Comparison of ENCODE assay signal across 25 cellular contexts in the genomic region with DNA sequence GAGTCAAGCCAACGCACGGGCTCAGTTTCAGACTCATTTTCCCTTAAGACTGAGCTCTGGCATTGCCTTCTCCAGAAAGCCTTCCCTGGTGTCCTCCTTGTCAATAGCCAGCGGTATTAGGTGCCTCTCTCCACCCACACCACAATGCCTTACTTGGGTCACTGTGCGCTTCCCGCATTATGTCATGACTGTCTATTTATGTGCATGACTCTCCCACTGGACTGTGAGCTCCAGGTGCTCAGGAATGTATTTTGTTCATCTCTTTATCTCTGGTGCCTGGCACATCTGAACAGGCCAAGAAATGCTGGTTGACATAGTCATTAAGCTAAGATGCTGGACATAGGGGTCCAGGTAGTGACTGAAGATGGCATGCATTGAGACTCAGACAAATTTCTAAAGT. TPM values are rescaled to one million over a fixed set of nuclear protein-coding genes. Genes with fewer than 3 reads are reported as not detected.
"Had no signal": no experiment of that assay in that cellular context is flagged by ENCODE, and none has a peak within 500 bp of the region (broad histone marks: within the 10 kb centered on the region; RNA-seq: fewer than 3 reads in every experiment).

No MANE protein-coding gene starts in this region.

- H3K4me3 Mint-ChIP-seq: activated CD4-positive, alpha-beta memory T cell treated with anti-CD3 and anti-CD28 coated beads, Interleukin-2, amount 10 ng/mL, durations not matched to agents 7 days and 5 days; activated naive CD4-positive, alpha-beta T cell treated with anti-CD3 and anti-CD28 coated beads for 36 hours; activated naive CD8-positive, alpha-beta T cell treated with anti-CD3 and anti-CD28 coated beads, Interleukin-2, amount 10 ng/mL, durations not matched to agents 7 days and 5 days; activated T-cell treated with anti-CD3 and anti-CD28 coated beads, Interleukin-2, amount 50 U/mL, for 72 hours; effector memory CD8-positive, alpha-beta T cell; naive thymus-derived CD8-positive, alpha-beta T cell; neural progenitor cell; stimulated activated effector memory CD8-positive, alpha-beta T cell treated with anti-CD3 and anti-CD28 coated beads, Interleukin-12 subunit alpha, Interleukin-12 subunit beta, amount 100 ng/mL, for 72 hours had no signal

- DNase-seq: activated CD4-positive, alpha-beta memory T cell treated with anti-CD3 and anti-CD28 coated beads, Interleukin-2, amount 10 ng/mL, durations not matched to agents 7 days and 5 days; activated CD4-positive, alpha-beta T cell treated with anti-CD3 and anti-CD28 coated beads for 48 hours; activated effector memory CD4-positive, alpha-beta T cell treated with Interleukin-2 at 50 U/mL for 16 hours; activated naive CD4-positive, alpha-beta T cell treated with anti-CD3 and anti-CD28 coated beads for 36 hours; activated naive CD8-positive, alpha-beta T cell treated with anti-CD3 and anti-CD28 coated beads, Interleukin-2, amount 10 ng/mL, durations not matched to agents 7 days and 5 days; activated T-cell treated with anti-CD3 and anti-CD28 coated beads, Interleukin-2, amount 50 U/mL, for 72 hours; amniotic stem cell; body of pancreas; effector memory CD8-positive, alpha-beta T cell; heart right ventricle; lower lobe of right lung; mesendoderm; naive thymus-derived CD8-positive, alpha-beta T cell; stimulated activated CD4-positive, alpha-beta T cell treated with anti-CD3 and anti-CD28 coated beads, Interleukin-2, amount 100 ng/mL, for 24 hours; stomach; testis had no signal

- H3K4me3 ChIP-seq: body of pancreas, cardiac muscle cell, heart right ventricle, lower lobe of right lung, neural progenitor cell, prostate gland, right atrium auricular region, skin epidermis, stomach, testis had no signal

- H3K27me3 Mint-ChIP-seq: activated CD4-positive, alpha-beta memory T cell treated with anti-CD3 and anti-CD28 coated beads, Interleukin-2, amount 10 ng/mL, durations not matched to agents 7 days and 5 days had no signal

- H3K9me3 Mint-ChIP-seq: activated CD4-positive, alpha-beta memory T cell treated with anti-CD3 and anti-CD28 coated beads, Interleukin-2, amount 10 ng/mL, durations not matched to agents 7 days and 5 days; activated naive CD4-positive, alpha-beta T cell treated with anti-CD3 and anti-CD28 coated beads for 36 hours; activated naive CD8-positive, alpha-beta T cell treated with anti-CD3 and anti-CD28 coated beads, Interleukin-2, amount 10 ng/mL, durations not matched to agents 7 days and 5 days; activated T-cell treated with anti-CD3 and anti-CD28 coated beads, Interleukin-2, amount 50 U/mL, for 72 hours; effector memory CD8-positive, alpha-beta T cell; naive thymus-derived CD8-positive, alpha-beta T cell; neural progenitor cell; stimulated activated effector memory CD8-positive, alpha-beta T cell treated with anti-CD3 and anti-CD28 coated beads, Interleukin-12 subunit alpha, Interleukin-12 subunit beta, amount 100 ng/mL, for 72 hours had no signal

- H3K4me1 ChIP-seq: body of pancreas, neural progenitor cell, prostate gland had no signal

- H3K36me3 ChIP-seq: cardiac muscle cell, heart right ventricle, lower lobe of right lung, neural progenitor cell, prostate gland, right atrium auricular region, stomach had no signal

- H3K9me3 ChIP-seq: body of pancreas, heart right ventricle, lower lobe of right lung, prostate gland, right atrium auricular region, stomach, testis had no signal

- H3K27ac ChIP-seq: body of pancreas, cardiac muscle cell, lower lobe of right lung, neural progenitor cell, prostate gland, right atrium auricular region, skin epidermis, testis had no signal

- H3K4me1 Mint-ChIP-seq: activated CD4-positive, alpha-beta memory T cell treated with anti-CD3 and anti-CD28 coated beads, Interleukin-2, amount 10 ng/mL, durations not matched to agents 7 days and 5 days; activated naive CD8-positive, alpha-beta T cell treated with anti-CD3 and anti-CD28 coated beads, Interleukin-2, amount 10 ng/mL, durations not matched to agents 7 days and 5 days; naive thymus-derived CD8-positive, alpha-beta T cell; neural progenitor cell; stimulated activated effector memory CD8-positive, alpha-beta T cell treated with anti-CD3 and anti-CD28 coated beads, Interleukin-12 subunit alpha, Interleukin-12 subunit beta, amount 100 ng/mL, for 72 hours had no signal

- H3K27ac Mint-ChIP-seq: activated CD4-positive, alpha-beta memory T cell treated with anti-CD3 and anti-CD28 coated beads, Interleukin-2, amount 10 ng/mL, durations not matched to agents 7 days and 5 days; activated naive CD4-positive, alpha-beta T cell treated with anti-CD3 and anti-CD28 coated beads for 36 hours; activated naive CD8-positive, alpha-beta T cell treated with anti-CD3 and anti-CD28 coated beads, Interleukin-2, amount 10 ng/mL, durations not matched to agents 7 days and 5 days; activated T-cell treated with anti-CD3 and anti-CD28 coated beads, Interleukin-2, amount 50 U/mL, for 72 hours; effector memory CD8-positive, alpha-beta T cell; naive thymus-derived CD8-positive, alpha-beta T cell; neural progenitor cell; stimulated activated effector memory CD8-positive, alpha-beta T cell treated with anti-CD3 and anti-CD28 coated beads, Interleukin-12 subunit alpha, Interleukin-12 subunit beta, amount 100 ng/mL, for 72 hours had no signal

- ATAC-seq: activated T-cell treated with anti-CD3 and anti-CD28 coated beads, Interleukin-2, amount 50 U/mL, for 72 hours; body of pancreas; effector memory CD8-positive, alpha-beta T cell; esophagus mucosa; lower lobe of right lung; naive thymus-derived CD8-positive, alpha-beta T cell; SK-N-SH treated with all-trans-retinoic acid at 6 μM for 48 hours; stimulated activated effector memory CD8-positive, alpha-beta T cell treated with anti-CD3 and anti-CD28 coated beads, Interleukin-12 subunit alpha, Interleukin-12 subunit beta, amount 100 ng/mL, for 72 hours had no signal

- H3K27me3 ChIP-seq: body of pancreas, cardiac muscle cell, heart right ventricle, neural progenitor cell, right atrium auricular region, stomach, testis had no signal

- H3K36me3 Mint-ChIP-seq: activated naive CD8-positive, alpha-beta T cell treated with anti-CD3 and anti-CD28 coated beads, Interleukin-2, amount 10 ng/mL, durations not matched to agents 7 days and 5 days; naive thymus-derived CD8-positive, alpha-beta T cell; neural progenitor cell; stimulated activated effector memory CD8-positive, alpha-beta T cell treated with anti-CD3 and anti-CD28 coated beads, Interleukin-12 subunit alpha, Interleukin-12 subunit beta, amount 100 ng/mL, for 72 hours had no signal

RNA-seq across cellular contexts. Expression of gene DAAM2, which starts 42.7 kb away (rescaled TPM):
- total RNA-seq: activated CD4-positive, alpha-beta memory T cell treated with anti-CD3 and anti-CD28 coated beads, Interleukin-2, amount 10 ng/mL, durations not matched to agents 7 days and 5 days; activated naive CD4-positive, alpha-beta T cell treated with anti-CD3 and anti-CD28 coated beads for 36 hours; activated naive CD8-positive, alpha-beta T cell treated with anti-CD3 and anti-CD28 coated beads, Interleukin-2, amount 10 ng/mL, durations not matched to agents 7 days and 5 days; activated T-cell treated with anti-CD3 and anti-CD28 coated beads, Interleukin-2, amount 50 U/mL, for 72 hours; naive thymus-derived CD8-positive, alpha-beta T cell; T-helper 2 cell treated with Interferon-gamma antibody and Interleukin-4, amounts not matched to agents 100 ng/mL and 5 ng/mL, for 36 hours had no signal
